ENCODE assay signal across 9 cellular contexts in the genomic region with DNA sequence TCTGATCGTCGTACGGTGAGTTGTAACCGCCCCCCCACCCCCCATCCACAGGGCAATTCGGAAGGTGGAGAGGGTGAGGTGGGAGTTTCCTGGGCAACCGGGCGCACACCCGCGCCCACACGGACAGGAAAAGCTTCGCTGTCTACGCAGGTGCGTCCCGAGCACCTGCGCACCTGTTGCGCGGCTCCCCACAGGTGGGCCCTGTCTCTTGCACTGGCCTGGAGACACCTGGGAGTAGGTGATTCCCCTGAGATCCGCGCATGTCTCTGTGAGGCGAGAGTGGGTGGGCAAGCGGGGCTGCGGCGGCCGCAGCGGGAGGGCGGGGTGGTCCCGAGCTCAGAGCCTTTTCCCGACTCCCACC. TPM values are rescaled to one million over a fixed set of nuclear protein-coding genes. Genes with fewer than 3 reads are reported as not detected.
DNase-seq lines count a peak whose midpoint lies in the region; ATAC-seq and TF ChIP-seq lines count a peak whose summit lies in the region.
"Had no signal": no experiment of that assay in that cellular context is flagged by ENCODE, and none has a peak within 500 bp of the region (broad histone marks: within the 10 kb centered on the region; RNA-seq: fewer than 3 reads in every experiment).

No MANE protein-coding gene starts in this region.

- H3K9me3 ChIP-seq in heart left ventricle = no peaks in the 10 kb centered on the region
- H3K9me3 ChIP-seq in PC-3 (ENCODE audit: low read length) = no peaks in the 10 kb centered on the region
- H3K9me3 ChIP-seq in vagina = no peaks in the 10 kb centered on the region

- H2AFZ ChIP-seq in PC-3 (ENCODE audit: low read length) = peak overlapping the region; percentile 55; the same call in 1 of the 2 replicates

- H3K27me3 ChIP-seq in heart left ventricle = peaks cover 19 to 63% (median 44%) of the 10 kb centered on the region in 9 donors
- H3K27me3 ChIP-seq in PC-3 (ENCODE audit: low read length) = peaks cover 29% of the 10 kb centered on the region
- H3K27me3 ChIP-seq in kidney epithelial cell (ENCODE audit: control insufficient read depth, insufficient read depth, low read length) = peaks cover 43% of the 10 kb centered on the region
- H3K27me3 ChIP-seq in vagina = peaks cover 12% of the 10 kb centered on the region

- no peaks in the 10 kb centered on the region for H4K20me1 ChIP-seq in PC-3 (ENCODE audit: low read length)

- POLR2A ChIA-PET in PC-3 (lab: Charles Lee; ENCODE audit: unreplicated experiment) = no interaction called here

- TF ChIP-seq CTCF in heart left ventricle (IDR thresholded peaks at IDR 0.05) (no peak), PC-3 (conservative IDR thresholded peaks at IDR 0.05; ENCODE audit: low read depth, low read length) (no peak), kidney epithelial cell (IDR thresholded peaks at IDR 0.05; ENCODE audit: insufficient read depth, low read length, poor library complexity, severe bottlenecking) (no peak), vagina (IDR thresholded peaks at IDR 0.05) (no peak)

- H3K79me2 ChIP-seq in PC-3 (ENCODE audit: low read length) = no peaks in the 10 kb centered on the region

- H3K4me1 ChIP-seq in heart left ventricle (peaks cover 0 to 18% (median 9%) of the 10 kb centered on the region in 12 donors), PC-3 (ENCODE audit: insufficient read depth, low read length) (peaks cover 47% of the 10 kb centered on the region), vagina (peaks cover 18% of the 10 kb centered on the region)

- CTCF ChIA-PET in PC-3 (lab: Charles Lee) = no interaction called here

- ATAC-seq in heart left ventricle = no peak
- ATAC-seq in left ventricle myocardium superior = no peak
- ATAC-seq in PC-3 = no peak

- WGBS in heart left ventricle, 4 donors = 5 to 16% (median 9%) methylated on average over 9 to 28 of the region's 28 CpGs

- no peak overlapping the region for H3K27ac ChIP-seq in heart left ventricle
- H3K27ac ChIP-seq in PC-3 (ENCODE audit: low read length) = no peak overlapping the region
- H3K27ac ChIP-seq in vagina = no peak overlapping the region

- H3K36me3 ChIP-seq in heart left ventricle (no peaks in the 10 kb centered on the region), PC-3 (ENCODE audit: low read depth, low read length) (no peaks in the 10 kb centered on the region), kidney epithelial cell (ENCODE audit: control insufficient read depth, insufficient read depth, low read length) (no peaks in the 10 kb centered on the region), vagina (no peaks in the 10 kb centered on the region)

- no TSS peak for BruUV-seq in PC-3 (replicated peaks; lab: Mats Ljungman, UMichigan)

- TF ChIP-seq POLR2A in heart left ventricle (IDR thresholded peaks at IDR 0.05) (no peak), vagina (IDR thresholded peaks at IDR 0.05) (no peak)

- peak overlapping the region; percentile 83 for H3K4me2 ChIP-seq in PC-3 (ENCODE audit: low read length)

- no peaks in the 10 kb centered on the region for H3K9me2 ChIP-seq in PC-3 (replicated peaks; ENCODE audit: low read length)

- intact Hi-C loops in heart left ventricle (cut with DNase I) (no loop called here), left ventricle myocardium superior (cut with micrococcal nuclease) (no loop called here), PC-3 (cut with micrococcal nuclease) (no loop called here), vagina (cut with DNase I) (no loop called here), head of caudate nucleus (cut with DNase I) (no loop called here)

- DNase-seq in heart left ventricle (no peak), left ventricle myocardium superior (no peak), PC-3 (no peak), kidney epithelial cell (ENCODE audit: low read depth) (no peak), vagina (ENCODE audit: extremely low spot score in 2 of 2) (no peak), head of caudate nucleus (no peak), cerebellar nuclear complex (lab: John Stamatoyannopoulos, UW) (no peak)
- DNase-seq in activated effector memory CD4-positive, alpha-beta T cell treated with Interleukin-2 at 50 U/mL for 16 hours = no peak
- DNase-seq: NCI-H2171 had no signal

- H3K9ac ChIP-seq in PC-3 (ENCODE audit: low read length) = no peak overlapping the region

- H3K4me3 ChIP-seq in heart left ventricle (peak overlapping the region in 11 of 12 donors; percentile 21 to 58 (median 49)), PC-3 (ENCODE audit: low read length) (peak overlapping the region; percentile 66), kidney epithelial cell (ENCODE audit: low read depth, low read length) (peak overlapping the region; percentile 15), vagina (peak overlapping the region; percentile 44 to 47)

- peaks cover 6% of the 10 kb centered on the region for H3F3A ChIP-seq in PC-3 (ENCODE audit: low read length, unreplicated experiment)

RNA-seq across cellular contexts. Expression of gene ATP6V1C2, which starts 0.5 kb away (rescaled TPM):
- total RNA-seq in heart left ventricle = 1 to 10 TPM in 1 of 9 donors, under 1 TPM in 7, not detected in 1; 0.32 to 2.1 (median 0.48) TPM
- under 1 TPM; 0.47 to 0.50 TPM for polyA plus RNA-seq in heart left ventricle
- total RNA-seq in left ventricle myocardium superior = 2.7 TPM
- 0.40 TPM in 1 of 2 replicates, not detected in the other for total RNA-seq in PC-3 (2014; rRNA removed)
- 0.04 TPM in 1 of 2 replicates, not detected in the other for total RNA-seq in kidney epithelial cell
- total RNA-seq in vagina = 134 TPM

RNA-seq across cellular contexts. Expression of gene NOL10, which starts 31.2 kb away (rescaled TPM):
- 10 to 100 TPM; 15.3 to 21.3 (median 18.3) TPM for total RNA-seq in heart left ventricle
- 10 to 100 TPM in 1 of 2 donors, 1 to 10 TPM in 1; 8.2 to 17.5 TPM for polyA plus RNA-seq in heart left ventricle
- total RNA-seq in left ventricle myocardium superior = 19.1 TPM
- total RNA-seq in PC-3 (2014; rRNA removed) = 32.9 and 51.1 TPM in 2 replicates
- total RNA-seq in kidney epithelial cell = 30.7 and 38.1 TPM in 2 replicates
- total RNA-seq in vagina = 24.3 TPM

Comparison
In these comparisons a context has a peak if more than half of its experiments do, and no peak if none do; other contexts are left out.
1. H3K4me3 ChIP-seq: peak in every context shown above with its lines; median percentile 66 in PC-3; 49 in heart left ventricle; 46 in vagina; 15 in kidney epithelial cell.
2. RNA of gene ATP6V1C2, which starts 0.5 kb away (total RNA-seq): 134 TPM in vagina (single experiment); 2.7 TPM in left ventricle myocardium superior (single experiment), 0.40 TPM in PC-3, 0.32 to 2.1 TPM in heart left ventricle and 0.04 TPM in kidney epithelial cell; every median in the first group is over 10 times any median in the second.